8 cellular contexts compared by ENCODE assay signal in the genomic region with DNA sequence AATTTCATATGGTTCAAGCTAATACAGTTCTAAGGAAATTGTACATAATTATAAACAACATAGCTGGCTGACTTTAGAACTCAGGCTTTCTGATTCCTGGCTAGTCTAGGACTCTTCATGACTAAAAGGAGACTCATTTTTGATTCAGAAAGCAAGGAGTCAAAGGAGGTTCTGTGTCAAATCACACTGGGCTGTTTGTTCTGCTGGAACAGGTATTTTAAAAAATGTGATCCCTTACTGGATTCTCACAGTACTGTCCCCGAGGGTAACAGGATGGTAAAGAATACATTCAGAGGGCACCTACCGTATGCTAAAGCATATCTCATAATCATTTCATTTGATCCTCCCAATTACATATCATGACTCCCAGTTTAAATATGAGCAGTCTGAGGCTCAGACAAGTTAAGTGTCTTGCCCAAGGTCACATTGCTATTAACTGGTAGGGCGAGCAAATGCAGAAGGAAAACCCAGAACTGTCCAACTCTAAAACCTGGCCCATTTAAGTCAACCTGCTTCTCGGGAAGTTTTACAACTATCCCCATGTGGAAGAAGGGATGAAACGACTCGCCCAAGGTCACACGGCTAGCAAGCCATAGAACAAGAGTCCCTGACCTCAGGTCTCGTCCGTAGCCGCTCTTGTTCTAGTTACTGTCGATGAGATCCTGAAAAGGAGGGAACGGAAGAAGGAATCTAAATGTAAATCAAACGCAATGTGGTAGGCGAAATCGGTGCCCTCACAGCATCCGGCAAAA. TPM values are rescaled to one million over a fixed set of nuclear protein-coding genes. Genes with fewer than 3 reads are reported as not detected.
A peak's percentile ranks its signal among the peaks of the same experiment; 100 is the strongest.
DNase-seq lines count a peak whose midpoint lies in the region; ATAC-seq and TF ChIP-seq lines count a peak whose summit lies in the region.

No MANE protein-coding gene starts in this region.

- TF ChIP-seq CTCF in VCaP (conservative IDR thresholded peaks at IDR 0.05) (no peak), prostate gland (IDR thresholded peaks at IDR 0.05) (no peak)

- H3K27ac Mint-ChIP-seq in activated CD4-positive, alpha-beta T cell treated with anti-CD3 and anti-CD28 coated beads, Interleukin-2, amount 10 ng/mL, durations not matched to agents 24 days and 14 days = peak overlapping the region; percentile 98

- peaks cover 11% of the 10 kb centered on the region for H3K36me3 Mint-ChIP-seq in activated CD4-positive, alpha-beta T cell treated with anti-CD3 and anti-CD28 coated beads, Interleukin-2, amount 10 ng/mL, durations not matched to agents 24 days and 14 days (ENCODE audit: low read depth)

- no peak for TF ChIP-seq POLR2A in prostate gland (IDR thresholded peaks at IDR 0.05)

- H3K27ac ChIP-seq in VCaP (peak overlapping the region; percentile 90), prostate gland (peak overlapping the region; percentile 83 to 91)

- DNase-seq in activated CD4-positive, alpha-beta T cell treated with anti-CD3 and anti-CD28 coated beads, Interleukin-2, amount 10 ng/mL, durations not matched to agents 24 days and 14 days = peak; percentile 57
- no peak for DNase-seq in activated CD4-positive, alpha-beta T cell treated with anti-CD3 and anti-CD28 coated beads for 48 hours
- DNase-seq in glomerular visceral epithelial cell (ENCODE audit: extremely low spot score) = peak; percentile 24
- no peak for DNase-seq in prostate gland (ENCODE audit: low spot score)
- no peak for DNase-seq in LoVo (ENCODE audit: low spot score)
- no peak for DNase-seq in cortex of kidney (lab: John Stamatoyannopoulos, UW)

- no peaks in the 10 kb centered on the region for H3K27me3 Mint-ChIP-seq in activated CD4-positive, alpha-beta T cell treated with anti-CD3 and anti-CD28 coated beads, Interleukin-2, amount 10 ng/mL, durations not matched to agents 24 days and 14 days

- no peaks in the 10 kb centered on the region for H3K27me3 ChIP-seq in prostate gland (replicated peaks; ENCODE audit: insufficient read depth)

- peak overlapping the region; percentile 99 for H3K4me3 Mint-ChIP-seq in activated CD4-positive, alpha-beta T cell treated with anti-CD3 and anti-CD28 coated beads, Interleukin-2, amount 10 ng/mL, durations not matched to agents 24 days and 14 days

- peak; percentile 14 for ATAC-seq in HG02970 (IDR thresholded peaks at IDR 0.05; ENCODE audit: low FRiP score, unreplicated experiment)

- H3K4me1 Mint-ChIP-seq in activated CD4-positive, alpha-beta T cell treated with anti-CD3 and anti-CD28 coated beads, Interleukin-2, amount 10 ng/mL, durations not matched to agents 24 days and 14 days = peaks cover 19% of the 10 kb centered on the region

- H3K4me1 ChIP-seq in prostate gland (replicated peaks) = peaks cover 2% of the 10 kb centered on the region

- H3K9me3 Mint-ChIP-seq in activated CD4-positive, alpha-beta T cell treated with anti-CD3 and anti-CD28 coated beads, Interleukin-2, amount 10 ng/mL, durations not matched to agents 24 days and 14 days = no peaks in the 10 kb centered on the region

- intact Hi-C loops in activated CD4-positive, alpha-beta T cell treated with anti-CD3 and anti-CD28 coated beads, Interleukin-2, amount 10 ng/mL, durations not matched to agents 24 days and 14 days (cut with micrococcal nuclease) = no loop called here
- intact Hi-C loops in prostate gland (cut with DNase I) = no loop called here

- H3K9me3 ChIP-seq in prostate gland = no peaks in the 10 kb centered on the region

- no peaks in the 10 kb centered on the region for H3K36me3 ChIP-seq in prostate gland

- WGBS in prostate gland = 2% methylated on average over 16 of the region's 16 CpGs

- H3K4me3 ChIP-seq in prostate gland = peak overlapping the region; percentile 72 to 99

RNA-seq across cellular contexts. Expression of a gene that starts 0.7 kb away (rescaled TPM):
- total RNA-seq in activated CD4-positive, alpha-beta T cell treated with anti-CD3 and anti-CD28 coated beads, Interleukin-2, amount 10 ng/mL, durations not matched to agents 24 days and 14 days = 42.4 and 43.9 TPM in 2 replicates
- 10 to 100 TPM; 15.8 to 24.6 TPM for total RNA-seq in prostate gland

Comparison
In these comparisons a context has a peak if more than half of its experiments do, and no peak if none do; other contexts are left out.
1. DNase-seq: peak in activated CD4-positive, alpha-beta T cell treated with anti-CD3 and anti-CD28 coated beads, Interleukin-2, amount 10 ng/mL, durations not matched to agents 24 days and 14 days (single experiment) and glomerular visceral epithelial cell (single experiment); none in activated CD4-positive, alpha-beta T cell treated with anti-CD3 and anti-CD28 coated beads for 48 hours (single experiment), prostate gland (single experiment), LoVo (single experiment) and cortex of kidney (single experiment).